Comparison of ENCODE assay signal across 1 cellular context in the genomic region with DNA sequence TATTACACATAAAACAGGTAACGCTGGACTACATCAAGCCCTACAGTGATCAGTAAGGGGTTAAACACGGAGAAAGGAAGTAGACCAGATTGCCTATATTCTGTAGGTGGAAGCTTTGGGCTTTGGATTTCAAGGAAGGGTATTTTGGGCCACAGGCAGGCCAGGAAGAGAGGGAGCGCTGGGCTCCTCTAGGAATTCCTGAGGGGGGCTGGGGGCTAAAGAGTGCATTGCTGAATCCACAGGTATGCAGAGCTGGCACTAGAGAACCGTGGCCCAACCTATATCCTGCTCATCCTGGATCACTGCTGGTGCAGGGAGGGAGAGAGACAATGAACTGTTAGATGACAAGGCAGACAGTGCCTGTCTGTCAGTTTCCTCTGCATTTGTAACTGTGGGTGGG.
A peak's percentile ranks its signal among the peaks of the same experiment; 100 is the strongest.
TF ChIP-seq lines count a peak whose summit lies in the region.

No MANE protein-coding gene starts in this region.

TF ChIP-seq in GM23338, 12 proteins besides CTCF, POLR2A, EP300 and RAD21 (continued from another document):
- TF ChIP-seq, protein P1, sequence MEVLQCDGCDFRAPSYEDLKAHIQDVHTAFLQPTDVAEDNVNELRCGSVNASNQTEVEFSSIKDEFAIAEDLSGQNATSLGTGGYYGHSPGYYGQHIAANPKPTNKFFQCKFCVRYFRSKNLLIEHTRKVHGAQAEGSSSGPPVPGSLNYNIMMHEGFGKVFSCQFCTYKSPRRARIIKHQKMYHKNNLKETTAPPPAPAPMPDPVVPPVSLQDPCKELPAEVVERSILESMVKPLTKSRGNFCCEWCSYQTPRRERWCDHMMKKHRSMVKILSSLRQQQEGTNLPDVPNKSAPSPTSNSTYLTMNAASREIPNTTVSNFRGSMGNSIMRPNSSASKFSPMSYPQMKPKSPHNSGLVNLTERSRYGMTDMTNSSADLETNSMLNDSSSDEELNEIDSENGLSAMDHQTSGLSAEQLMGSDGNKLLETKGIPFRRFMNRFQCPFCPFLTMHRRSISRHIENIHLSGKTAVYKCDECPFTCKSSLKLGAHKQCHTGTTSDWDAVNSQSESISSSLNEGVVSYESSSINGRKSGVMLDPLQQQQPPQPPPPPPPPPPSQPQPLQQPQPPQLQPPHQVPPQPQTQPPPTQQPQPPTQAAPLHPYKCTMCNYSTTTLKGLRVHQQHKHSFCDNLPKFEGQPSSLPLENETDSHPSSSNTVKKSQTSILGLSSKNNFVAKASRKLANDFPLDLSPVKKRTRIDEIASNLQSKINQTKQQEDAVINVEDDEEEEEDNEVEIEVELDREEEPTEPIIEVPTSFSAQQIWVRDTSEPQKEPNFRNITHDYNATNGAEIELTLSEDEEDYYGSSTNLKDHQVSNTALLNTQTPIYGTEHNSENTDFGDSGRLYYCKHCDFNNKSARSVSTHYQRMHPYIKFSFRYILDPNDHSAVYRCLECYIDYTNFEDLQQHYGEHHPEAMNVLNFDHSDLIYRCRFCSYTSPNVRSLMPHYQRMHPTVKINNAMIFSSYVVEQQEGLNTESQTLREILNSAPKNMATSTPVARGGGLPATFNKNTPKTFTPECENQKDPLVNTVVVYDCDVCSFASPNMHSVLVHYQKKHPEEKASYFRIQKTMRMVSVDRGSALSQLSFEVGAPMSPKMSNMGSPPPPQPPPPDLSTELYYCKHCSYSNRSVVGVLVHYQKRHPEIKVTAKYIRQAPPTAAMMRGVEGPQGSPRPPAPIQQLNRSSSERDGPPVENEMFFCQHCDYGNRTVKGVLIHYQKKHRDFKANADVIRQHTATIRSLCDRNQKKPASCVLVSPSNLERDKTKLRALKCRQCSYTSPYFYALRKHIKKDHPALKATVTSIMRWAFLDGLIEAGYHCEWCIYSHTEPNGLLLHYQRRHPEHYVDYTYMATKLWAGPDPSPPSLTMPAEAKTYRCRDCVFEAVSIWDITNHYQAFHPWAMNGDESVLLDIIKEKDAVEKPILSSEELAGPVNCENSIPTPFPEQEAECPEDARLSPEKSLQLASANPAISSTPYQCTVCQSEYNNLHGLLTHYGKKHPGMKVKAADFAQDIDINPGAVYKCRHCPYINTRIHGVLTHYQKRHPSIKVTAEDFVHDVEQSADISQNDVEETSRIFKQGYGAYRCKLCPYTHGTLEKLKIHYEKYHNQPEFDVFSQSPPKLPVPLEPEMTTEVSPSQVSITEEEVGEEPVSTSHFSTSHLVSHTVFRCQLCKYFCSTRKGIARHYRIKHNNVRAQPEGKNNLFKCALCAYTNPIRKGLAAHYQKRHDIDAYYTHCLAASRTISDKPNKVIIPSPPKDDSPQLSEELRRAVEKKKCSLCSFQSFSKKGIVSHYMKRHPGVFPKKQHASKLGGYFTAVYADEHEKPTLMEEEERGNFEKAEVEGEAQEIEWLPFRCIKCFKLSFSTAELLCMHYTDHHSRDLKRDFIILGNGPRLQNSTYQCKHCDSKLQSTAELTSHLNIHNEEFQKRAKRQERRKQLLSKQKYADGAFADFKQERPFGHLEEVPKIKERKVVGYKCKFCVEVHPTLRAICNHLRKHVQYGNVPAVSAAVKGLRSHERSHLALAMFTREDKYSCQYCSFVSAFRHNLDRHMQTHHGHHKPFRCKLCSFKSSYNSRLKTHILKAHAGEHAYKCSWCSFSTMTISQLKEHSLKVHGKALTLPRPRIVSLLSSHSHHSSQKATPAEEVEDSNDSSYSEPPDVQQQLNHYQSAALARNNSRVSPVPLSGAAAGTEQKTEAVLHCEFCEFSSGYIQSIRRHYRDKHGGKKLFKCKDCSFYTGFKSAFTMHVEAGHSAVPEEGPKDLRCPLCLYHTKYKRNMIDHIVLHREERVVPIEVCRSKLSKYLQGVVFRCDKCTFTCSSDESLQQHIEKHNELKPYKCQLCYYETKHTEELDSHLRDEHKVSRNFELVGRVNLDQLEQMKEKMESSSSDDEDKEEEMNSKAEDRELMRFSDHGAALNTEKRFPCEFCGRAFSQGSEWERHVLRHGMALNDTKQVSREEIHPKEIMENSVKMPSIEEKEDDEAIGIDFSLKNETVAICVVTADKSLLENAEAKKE (CRISPR knock-in tag; IDR thresholded peaks at IDR 0.05), result peak; percentile 59; the same call in 1 of the 2 replicates
- TF ChIP-seq JUNB (IDR thresholded peaks at IDR 0.05; ENCODE audit: unreplicated experiment) (no peak), ZNF331 (CRISPR knock-in tag; IDR thresholded peaks at IDR 0.05; ENCODE audit: low read depth) (no peak), POLR2AphosphoS5 (IDR thresholded peaks at IDR 0.05; ENCODE audit: low read depth) (no peak)
